Comparison of ENCODE assay signal across 22 cellular contexts in genomic region chr13:42284068-42284467, GRCh38. TPM values are rescaled to one million over a fixed set of nuclear protein-coding genes. Genes with fewer than 3 reads are reported as not detected.
DNase-seq lines count a peak whose midpoint lies in the region; ATAC-seq and TF ChIP-seq lines count a peak whose summit lies in the region.
"Had no signal": no experiment of that assay in that cellular context is flagged by ENCODE, and none has a peak within 500 bp of the region (broad histone marks: within the 10 kb centered on the region; RNA-seq: fewer than 3 reads in every experiment).

No MANE protein-coding gene starts in this region.

- H3K9me3 Mint-ChIP-seq in activated CD4-positive, alpha-beta T cell treated with anti-CD3 and anti-CD28 coated beads for 36 hours (ENCODE audit: low read depth): no peaks in the 10 kb centered on the region
- no peaks in the 10 kb centered on the region for H3K9me3 Mint-ChIP-seq in stimulated activated effector memory CD8-positive, alpha-beta T cell treated with anti-CD3 and anti-CD28 coated beads, Interleukin-12 subunit alpha, Interleukin-12 subunit beta, amount 100 ng/mL, for 72 hours
- H3K9me3 Mint-ChIP-seq: activated naive CD4-positive, alpha-beta T cell treated with anti-CD3 and anti-CD28 coated beads, Interleukin-2, amount 50 U/mL, for 72 hours; CD8-positive, alpha-beta memory T cell; memory B cell; stimulated activated naive CD8-positive, alpha-beta T cell treated with anti-CD3 and anti-CD28 coated beads, Interleukin-15, amount 100 ng/mL, for 72 hours had no signal

- no peak for TF ChIP-seq CTCF in colonic mucosa (IDR thresholded peaks at IDR 0.05)

- intact Hi-C loops in activated CD4-positive, alpha-beta T cell treated with anti-CD3 and anti-CD28 coated beads for 36 hours (cut with DNase I, micrococcal nuclease): no loop called here
- intact Hi-C loops in colonic mucosa (cut with DNase I): no loop called here

- H3K9ac ChIP-seq in HUES64 (ENCODE audit: low read depth, low read length) (no peak overlapping the region), colonic mucosa (ENCODE audit: low read depth in 2 of 2, low read length in 2 of 2) (no peak overlapping the region)

- peak overlapping the region; percentile 56 for H3K27ac ChIP-seq in HUES64 (ENCODE audit: low read depth, low read length)
- peak overlapping the region; percentile 23 for H3K27ac ChIP-seq in colonic mucosa
- H3K27ac ChIP-seq: brain microvascular endothelial cell, right atrium auricular region, vagina had no signal

- peaks cover 38% of the 10 kb centered on the region for H3K4me1 Mint-ChIP-seq in activated CD4-positive, alpha-beta T cell treated with anti-CD3 and anti-CD28 coated beads for 36 hours
- peaks cover 6% of the 10 kb centered on the region for H3K4me1 Mint-ChIP-seq in stimulated activated effector memory CD8-positive, alpha-beta T cell treated with anti-CD3 and anti-CD28 coated beads, Interleukin-12 subunit alpha, Interleukin-12 subunit beta, amount 100 ng/mL, for 72 hours

- no peak overlapping the region for H3K4me3 Mint-ChIP-seq in activated CD4-positive, alpha-beta T cell treated with anti-CD3 and anti-CD28 coated beads for 36 hours
- H3K4me3 Mint-ChIP-seq in stimulated activated effector memory CD8-positive, alpha-beta T cell treated with anti-CD3 and anti-CD28 coated beads, Interleukin-12 subunit alpha, Interleukin-12 subunit beta, amount 100 ng/mL, for 72 hours: no peak overlapping the region
- H3K4me3 Mint-ChIP-seq: CD8-positive, alpha-beta memory T cell; memory B cell; stimulated activated naive CD8-positive, alpha-beta T cell treated with anti-CD3 and anti-CD28 coated beads, Interleukin-15, amount 100 ng/mL, for 72 hours had no signal

- H3K9me3 ChIP-seq in HUES64 (ENCODE audit: insufficient read depth, low read depth, low read length): no peaks in the 10 kb centered on the region
- H3K9me3 ChIP-seq in colonic mucosa: no peaks in the 10 kb centered on the region
- H3K9me3 ChIP-seq: right atrium auricular region, vagina had no signal

- DNase-seq in activated CD4-positive, alpha-beta T cell treated with anti-CD3 and anti-CD28 coated beads for 36 hours: no peak
- no peak for DNase-seq in activated CD4-positive, alpha-beta T cell treated with anti-CD3 and anti-CD28 coated beads for 4 hours
- DNase-seq in colonic mucosa (no peak), HK-2 (ENCODE audit: unreplicated experiment) (no peak), GOT3 (lab: John Stamatoyannopoulos, UW) (no peak), cerebellar nuclear complex (lab: John Stamatoyannopoulos, UW) (no peak)
- no peak for DNase-seq in stimulated activated effector memory CD8-positive, alpha-beta T cell treated with anti-CD3 and anti-CD28 coated beads, Interleukin-12 subunit alpha, Interleukin-12 subunit beta, amount 100 ng/mL, for 72 hours (ENCODE audit: low spot score in 2 of 2)
- DNase-seq: activated CD4-positive, alpha-beta T cell treated with anti-CD3 and anti-CD28 coated beads for 48 hours; activated effector memory CD4-positive, alpha-beta T cell treated with Interleukin-2 at 50 U/mL for 16 hours; activated T-cell treated with anti-CD3 and anti-CD28 coated beads, Interleukin-2, amount 50 U/mL, for 1 hour; amygdala; brain microvascular endothelial cell; CD8-positive, alpha-beta memory T cell; hypothalamus; NCI-H1105; stimulated activated naive CD8-positive, alpha-beta T cell treated with anti-CD3 and anti-CD28 coated beads, Interleukin-15, amount 100 ng/mL, for 72 hours had no signal

- peak overlapping the region; percentile 42 for H3K27ac Mint-ChIP-seq in activated CD4-positive, alpha-beta T cell treated with anti-CD3 and anti-CD28 coated beads for 36 hours
- peak overlapping the region; percentile 52 for H3K27ac Mint-ChIP-seq in stimulated activated effector memory CD8-positive, alpha-beta T cell treated with anti-CD3 and anti-CD28 coated beads, Interleukin-12 subunit alpha, Interleukin-12 subunit beta, amount 100 ng/mL, for 72 hours
- H3K27ac Mint-ChIP-seq: activated naive CD4-positive, alpha-beta T cell treated with anti-CD3 and anti-CD28 coated beads, Interleukin-2, amount 50 U/mL, for 72 hours; stimulated activated naive CD8-positive, alpha-beta T cell treated with anti-CD3 and anti-CD28 coated beads, Interleukin-15, amount 100 ng/mL, for 72 hours had no signal

- WGBS in HUES64: 85% methylated on average over 3 of the region's 3 CpGs

- H3K4me1 ChIP-seq in HUES64 (ENCODE audit: insufficient read depth, low read length) (peaks cover 29% of the 10 kb centered on the region), colonic mucosa (no peaks in the 10 kb centered on the region)
- H3K4me1 ChIP-seq: right atrium auricular region, vagina had no signal

- CTCF ChIA-PET in activated CD4-positive, alpha-beta T cell treated with anti-CD3 and anti-CD28 coated beads for 36 hours (lab: Charles Lee): no interaction called here

- no peaks in the 10 kb centered on the region for H3K27me3 Mint-ChIP-seq in activated CD4-positive, alpha-beta T cell treated with anti-CD3 and anti-CD28 coated beads for 36 hours
- H3K27me3 Mint-ChIP-seq: CD8-positive, alpha-beta memory T cell; memory B cell; stimulated activated naive CD8-positive, alpha-beta T cell treated with anti-CD3 and anti-CD28 coated beads, Interleukin-15, amount 100 ng/mL, for 72 hours had no signal

- H3K4me3 ChIP-seq in HUES64 (ENCODE audit: low read length) (no peak overlapping the region), colonic mucosa (no peak overlapping the region)
- H3K4me3 ChIP-seq: right atrium auricular region, smooth muscle cell, vagina had no signal

- peaks cover 26% of the 10 kb centered on the region for H3K36me3 Mint-ChIP-seq in activated CD4-positive, alpha-beta T cell treated with anti-CD3 and anti-CD28 coated beads for 36 hours (ENCODE audit: low read depth)
- peaks cover 41% of the 10 kb centered on the region for H3K36me3 Mint-ChIP-seq in stimulated activated effector memory CD8-positive, alpha-beta T cell treated with anti-CD3 and anti-CD28 coated beads, Interleukin-12 subunit alpha, Interleukin-12 subunit beta, amount 100 ng/mL, for 72 hours

- H3K27me3 ChIP-seq in HUES64 (ENCODE audit: insufficient read depth, low read length) (no peaks in the 10 kb centered on the region), colonic mucosa (no peaks in the 10 kb centered on the region)
- H3K27me3 ChIP-seq: brain microvascular endothelial cell, right atrium auricular region, vagina had no signal

- POLR2A ChIA-PET in activated CD4-positive, alpha-beta T cell treated with anti-CD3 and anti-CD28 coated beads for 36 hours (lab: Charles Lee): no interaction called here

- ATAC-seq in activated CD4-positive, alpha-beta T cell treated with anti-CD3 and anti-CD28 coated beads for 36 hours: no peak
- ATAC-seq in stimulated activated effector memory CD8-positive, alpha-beta T cell treated with anti-CD3 and anti-CD28 coated beads, Interleukin-12 subunit alpha, Interleukin-12 subunit beta, amount 100 ng/mL, for 72 hours: no peak
- ATAC-seq: activated naive CD4-positive, alpha-beta T cell treated with anti-CD3 and anti-CD28 coated beads, Interleukin-2, amount 50 U/mL, for 72 hours; stimulated activated naive CD8-positive, alpha-beta T cell treated with anti-CD3 and anti-CD28 coated beads, Interleukin-15, amount 100 ng/mL, for 72 hours had no signal

- peaks cover 28% of the 10 kb centered on the region for H3K36me3 ChIP-seq in HUES64 (ENCODE audit: insufficient read depth, low read length)
- no peaks in the 10 kb centered on the region for H3K36me3 ChIP-seq in colonic mucosa

RNA-seq across cellular contexts. Expression of gene AKAP11, which starts 12.1 kb away (rescaled TPM):
- 10 to 100 TPM; 38.9 to 39.4 TPM for total RNA-seq in activated CD4-positive, alpha-beta T cell treated with anti-CD3 and anti-CD28 coated beads for 36 hours
- polyA plus RNA-seq in HUES64 (2013, experiment 1 of 2): 11.2 TPM
- polyA plus RNA-seq in HUES64 (2013, experiment 2 of 2): 11.7 TPM
- 10 to 100 TPM; 19.9 to 27.6 TPM for total RNA-seq in colonic mucosa
